Comparison of ENCODE assay signal across 11 cellular contexts in genomic region chr9:129665814-129666511, GRCh38. TPM values are rescaled to one million over a fixed set of nuclear protein-coding genes. Genes with fewer than 3 reads are reported as not detected.
A peak's percentile ranks its signal among the peaks of the same experiment; 100 is the strongest.
DNase-seq lines count a peak whose midpoint lies in the region; ATAC-seq and TF ChIP-seq lines count a peak whose summit lies in the region.
"Had no signal": no experiment of that assay in that cellular context is flagged by ENCODE, and none has a peak within 500 bp of the region (broad histone marks: within the 10 kb centered on the region; RNA-seq: fewer than 3 reads in every experiment).

No MANE protein-coding gene starts in this region.

- H3K27me3 ChIP-seq in smooth muscle cell (ENCODE audit: low read depth) = no peaks in the 10 kb centered on the region

- no peaks in the 10 kb centered on the region for H3K36me3 ChIP-seq in smooth muscle cell (ENCODE audit: low read depth)
- H3K36me3 ChIP-seq: adrenal gland had no signal

- H3K27ac ChIP-seq in smooth muscle cell (ENCODE audit: low read depth) = peak overlapping the region; percentile 15

- peaks cover 43% of the 10 kb centered on the region for H3K79me2 ChIP-seq in smooth muscle cell (ENCODE audit: low read depth)

- TF ChIP-seq CTCF in WI38 (IDR thresholded peaks at IDR 0.05; ENCODE audit: low read depth, low read length) (no peak), smooth muscle cell (IDR thresholded peaks at IDR 0.05; ENCODE audit: borderline replicate concordance, insufficient read depth, poor library complexity, severe bottlenecking) (no peak)

- peaks cover 7% of the 10 kb centered on the region for H3K4me1 ChIP-seq in smooth muscle cell (ENCODE audit: low read depth)

- H4K20me1 ChIP-seq in smooth muscle cell (ENCODE audit: low read depth) = peaks cover 28% of the 10 kb centered on the region

- peak overlapping the region; percentile 91 for H3K4me2 ChIP-seq in smooth muscle cell

- WGBS in smooth muscle cell (ENCODE audit: low lambda C conversion rate) = 6% methylated on average over 31 of the region's 87 CpGs

- intact Hi-C loops in posterior vena cava (cut with DNase I) = loop anchor here in 1 of 2 donors (10.0 kb wide), 1 partner anchor 49 kb away; no protein-coding TSS in a partner anchor

- peaks cover 13% of the 10 kb centered on the region for H3F3A ChIP-seq in smooth muscle cell (ENCODE audit: low read depth)

- no peaks in the 10 kb centered on the region for H3K9me3 ChIP-seq in smooth muscle cell (replicated peaks; ENCODE audit: low read depth)
- H3K9me3 ChIP-seq: adrenal gland had no signal

- H3K9ac ChIP-seq in smooth muscle cell (ENCODE audit: low read depth) = peak overlapping the region; percentile 39

- H3K4me3 ChIP-seq in WI38 (ENCODE audit: low read depth, low read length) = peak overlapping the region; percentile 73
- H3K4me3 ChIP-seq in smooth muscle cell = peak overlapping the region; percentile 57
- H3K4me3 ChIP-seq: K562 had no signal

- H2AFZ ChIP-seq in smooth muscle cell (ENCODE audit: low read depth) = no peak overlapping the region

- DNase-seq in ELR (ENCODE audit: low read depth) (peak; percentile 20), hepatic stellate cell (ENCODE audit: low spot score) (peak; percentile 35), smooth muscle cell (lab: John Stamatoyannopoulos, UW; ENCODE audit: unreplicated experiment) (no peak), T-helper 1 cell (no peak), posterior vena cava (ENCODE audit: low spot score) (no peak)
- DNase-seq: GOT3 had no signal

- ATAC-seq in HG02588 (IDR thresholded peaks at IDR 0.05; ENCODE audit: unreplicated experiment) = no peak

RNA-seq across cellular contexts. Expression of gene PRRX2, which starts 0.5 kb away (rescaled TPM):
- total RNA-seq in smooth muscle cell = 59.9 and 87.7 TPM in 2 replicates
- 180 and 234 TPM in 2 replicates for polyA plus RNA-seq in smooth muscle cell
- 10 to 100 TPM; 20.8 to 22.9 TPM for total RNA-seq in posterior vena cava
- total RNA-seq: K562, left lobe of liver had no signal

RNA-seq across cellular contexts. Expression of gene ASB6, which starts 24.0 kb away (rescaled TPM):
- total RNA-seq in smooth muscle cell (10.9 and 13.8 TPM in 2 replicates), posterior vena cava (10 to 100 TPM; 14.1 to 16.9 TPM)
- polyA plus RNA-seq in smooth muscle cell = 22.2 and 26.0 TPM in 2 replicates

RNA-seq across cellular contexts. Expression of gene NTMT1, which starts 40.0 kb away (rescaled TPM):
- 24.7 and 42.9 TPM in 2 replicates for total RNA-seq in smooth muscle cell
- 118 and 129 TPM in 2 replicates for polyA plus RNA-seq in smooth muscle cell
- 10 to 100 TPM; 22.7 to 25.6 TPM for total RNA-seq in posterior vena cava

RNA-seq across cellular contexts. Expression of gene C9orf50, which starts 45.1 kb away (rescaled TPM):
- total RNA-seq in smooth muscle cell (not detected in 2 replicates), posterior vena cava (not detected)
- 0.59 TPM in 1 of 2 replicates, not detected in the other for polyA plus RNA-seq in smooth muscle cell
- total RNA-seq: K562, left lobe of liver had no signal
- polyA plus RNA-seq: K562 had no signal

Comparison
In these comparisons a context has a peak if more than half of its experiments do, and no peak if none do; other contexts are left out.
1. DNase-seq: peak in ELR (single experiment) and hepatic stellate cell (single experiment); none in smooth muscle cell (single experiment), T-helper 1 cell (0 of 5) and posterior vena cava (single experiment).